In the genomic region with DNA sequence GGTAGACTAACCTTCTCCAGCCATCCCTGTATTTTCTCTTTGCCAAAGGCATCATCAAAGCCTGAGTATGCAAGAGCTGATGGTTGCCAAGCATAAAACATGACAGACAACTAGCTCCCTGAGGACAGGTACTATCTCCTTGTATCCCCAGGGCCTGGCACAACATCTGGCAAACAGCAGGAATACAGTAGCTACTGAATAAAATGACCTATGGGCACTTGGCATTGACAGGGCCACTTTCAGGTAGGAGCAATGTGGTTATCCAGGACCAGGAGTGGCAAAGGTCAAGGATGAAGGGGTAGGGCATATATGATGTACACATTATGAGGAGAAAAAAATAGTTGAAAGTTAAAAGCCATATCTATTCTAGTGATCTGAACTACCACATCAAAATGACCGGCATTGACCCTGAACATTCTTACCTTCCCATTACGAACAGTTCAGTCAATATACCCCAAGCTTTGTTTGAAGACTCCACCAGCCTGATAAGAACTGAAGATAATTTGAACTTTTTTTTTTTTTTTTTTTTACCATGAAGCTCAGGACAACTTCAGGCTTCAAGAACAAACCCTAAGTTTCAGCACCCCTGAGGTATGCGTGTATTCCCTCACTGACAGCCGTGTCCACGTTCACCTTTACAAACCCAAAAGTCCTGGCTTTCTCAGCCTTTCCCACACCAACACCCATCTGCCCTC, we compare ENCODE assay signal across 18 cellular contexts.
"Had no signal": no experiment of that assay in that cellular context is flagged by ENCODE, and none has a peak within 500 bp of the region (broad histone marks: within the 10 kb centered on the region; RNA-seq: fewer than 3 reads in every experiment).

No MANE protein-coding gene starts in this region.

- H3K4me1 Mint-ChIP-seq: nephron had no signal

- H3K36me3 ChIP-seq: neutrophil, sigmoid colon, suprapubic skin, tibial artery had no signal

- H3K4me3 ChIP-seq: esophagus squamous epithelium, gastroesophageal sphincter, sigmoid colon, skin epidermis, suprapubic skin, tibial artery had no signal

- H3K27me3 Mint-ChIP-seq: central memory CD8-positive, alpha-beta T cell; effector memory CD8-positive, alpha-beta T cell; naive B cell had no signal

- FAIRE-seq: kidney had no signal

- H3K9me3 ChIP-seq: esophagus squamous epithelium, gastroesophageal sphincter, neutrophil, sigmoid colon, suprapubic skin, tibial artery had no signal

- DNase-seq: cortex of kidney; effector memory CD8-positive, alpha-beta T cell; esophagus squamous epithelium; foreskin fibroblast; kidney; mesendoderm; naive B cell; sigmoid colon; stimulated activated CD4-positive, alpha-beta T cell treated with anti-CD3 and anti-CD28 coated beads, Interleukin-2, amount 100 ng/mL, for 24 hours; stimulated activated CD4-positive, alpha-beta T cell treated with anti-CD3 and anti-CD28 coated beads, Interleukin-4, amount 100 ng/mL, for 4 hours; stimulated activated naive CD4-positive, alpha-beta T cell treated with Interleukin-2 at 50 U/mL for 16 hours; tibial artery had no signal

- H3K27ac ChIP-seq: esophagus squamous epithelium, gastroesophageal sphincter, neutrophil, sigmoid colon, skin epidermis, suprapubic skin, tibial artery had no signal

- H3K4me3 Mint-ChIP-seq: central memory CD8-positive, alpha-beta T cell; effector memory CD8-positive, alpha-beta T cell; naive B cell; nephron had no signal

- H3K27ac Mint-ChIP-seq: effector memory CD8-positive, alpha-beta T cell had no signal

- H3K27me3 ChIP-seq: esophagus squamous epithelium, gastroesophageal sphincter, neutrophil, sigmoid colon, suprapubic skin, tibial artery had no signal

- ATAC-seq: effector memory CD8-positive, alpha-beta T cell; gastroesophageal sphincter had no signal

- H3K9me3 Mint-ChIP-seq: central memory CD8-positive, alpha-beta T cell; effector memory CD8-positive, alpha-beta T cell; naive B cell had no signal

- H3K4me1 ChIP-seq: esophagus squamous epithelium, suprapubic skin had no signal
